Comparison of ENCODE assay signal across 29 cellular contexts in the genomic region with DNA sequence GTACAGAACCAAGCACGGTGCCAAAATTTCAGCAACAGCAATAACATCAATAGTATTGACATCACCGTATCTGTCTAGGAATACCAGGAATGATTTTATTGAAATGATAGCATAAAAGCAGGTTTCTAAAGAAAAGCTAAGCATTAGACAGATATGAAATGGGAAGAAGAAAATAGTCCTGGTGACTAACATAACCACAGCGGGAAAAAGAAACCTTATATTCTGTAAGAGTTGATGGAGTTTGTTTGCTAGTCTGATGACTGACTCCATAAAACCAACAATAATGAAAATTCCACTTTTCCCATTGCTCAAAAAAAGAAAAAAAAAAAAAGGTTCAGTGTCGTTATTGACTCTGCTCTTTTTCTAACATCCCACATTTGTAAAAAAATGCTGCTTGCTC.
DNase-seq lines count a peak whose midpoint lies in the region; ATAC-seq and TF ChIP-seq lines count a peak whose summit lies in the region.
"Had no signal": no experiment of that assay in that cellular context is flagged by ENCODE, and none has a peak within 500 bp of the region (broad histone marks: within the 10 kb centered on the region; RNA-seq: fewer than 3 reads in every experiment).

No MANE protein-coding gene starts in this region.

- no peak overlapping the region for H3K4me3 ChIP-seq in PC-3 (ENCODE audit: low read length)
- H3K4me3 ChIP-seq: A549; BLaER1; BLaER1 treated with 17β-estradiol and CSF1 and Interleukin-3, amounts not matched to agents 10 nM and 100 nM had no signal

- H3K9me3 Mint-ChIP-seq in natural killer cell, result peaks cover 5 to 13% of the 10 kb centered on the region in 2 donors

- H2AFZ ChIP-seq in PC-3 (ENCODE audit: low read length), result peak overlapping the region; percentile 47; the same call in 1 of the 2 replicates

- H3K27ac ChIP-seq in PC-3 (ENCODE audit: low read length), result peak overlapping the region; percentile 45
- H3K27ac ChIP-seq: 22Rv1; A549; BLaER1; BLaER1 treated with 17β-estradiol and CSF1 and Interleukin-3, amounts not matched to agents 10 nM and 100 nM; C4-2B had no signal

- intact Hi-C loops in PC-3 (cut with micrococcal nuclease), result loop anchor here (5.0 kb wide), 3 partner anchors 38 to 248 kb away; no protein-coding TSS in a partner anchor
- intact Hi-C loops in natural killer cell (cut with micrococcal nuclease), result no loop called here

- no peaks in the 10 kb centered on the region for H3K27me3 Mint-ChIP-seq in natural killer cell (ENCODE audit: low read depth in 2 of 2)
- H3K27me3 Mint-ChIP-seq: B cell; CD4-positive, alpha-beta memory T cell; CD4-positive, alpha-beta T cell; CD4-positive, CD25-positive, alpha-beta regulatory T cell; CD8-positive, alpha-beta memory T cell had no signal

- no peaks in the 10 kb centered on the region for H3K79me2 ChIP-seq in PC-3 (ENCODE audit: low read length)

- H3K36me3 Mint-ChIP-seq in natural killer cell, result no peaks in the 10 kb centered on the region
- H3K36me3 Mint-ChIP-seq: CD14-positive monocyte; CD4-positive, alpha-beta memory T cell; CD4-positive, CD25-positive, alpha-beta regulatory T cell; CD8-positive, alpha-beta memory T cell; CD8-positive, alpha-beta T cell had no signal

- no peak overlapping the region for H3K4me3 Mint-ChIP-seq in natural killer cell
- H3K4me3 Mint-ChIP-seq: B cell; CD14-positive monocyte; CD4-positive, alpha-beta memory T cell; CD4-positive, alpha-beta T cell; CD4-positive, CD25-positive, alpha-beta regulatory T cell; CD8-positive, alpha-beta memory T cell; CD8-positive, alpha-beta T cell had no signal

- no peaks in the 10 kb centered on the region for H4K20me1 ChIP-seq in PC-3 (ENCODE audit: low read length)
- H4K20me1 ChIP-seq: BLaER1; BLaER1 treated with 17β-estradiol and CSF1 and Interleukin-3, amounts not matched to agents 10 nM and 100 nM had no signal

- H3K9ac ChIP-seq in PC-3 (ENCODE audit: low read length), result no peak overlapping the region
- H3K9ac ChIP-seq: BLaER1; BLaER1 treated with 17β-estradiol and CSF1 and Interleukin-3, amounts not matched to agents 10 nM and 100 nM had no signal

- H3F3A ChIP-seq in PC-3 (ENCODE audit: low read length, unreplicated experiment), result no peaks in the 10 kb centered on the region

- H3K36me3 ChIP-seq in PC-3 (ENCODE audit: low read depth, low read length), result no peaks in the 10 kb centered on the region
- H3K36me3 ChIP-seq: BE2C; BLaER1; BLaER1 treated with 17β-estradiol and CSF1 and Interleukin-3, amounts not matched to agents 10 nM and 100 nM had no signal

- TF ChIP-seq CTCF in PC-3 (conservative IDR thresholded peaks at IDR 0.05; ENCODE audit: low read depth, low read length) (no peak), natural killer cell (IDR thresholded peaks at IDR 0.05) (no peak)

- BruUV-seq in PC-3 (replicated peaks; lab: Mats Ljungman, UMichigan), result no TSS peak

- no peaks in the 10 kb centered on the region for H3K4me1 Mint-ChIP-seq in natural killer cell
- H3K4me1 Mint-ChIP-seq: B cell; CD14-positive monocyte; CD4-positive, alpha-beta memory T cell; CD4-positive, CD25-positive, alpha-beta regulatory T cell; CD8-positive, alpha-beta memory T cell had no signal

- POLR2A ChIA-PET in PC-3 (lab: Charles Lee; ENCODE audit: unreplicated experiment), result no interaction called here

- H3K9me2 ChIP-seq in PC-3 (replicated peaks; ENCODE audit: low read length), result no peaks in the 10 kb centered on the region

- no peak overlapping the region for H3K27ac Mint-ChIP-seq in natural killer cell
- H3K27ac Mint-ChIP-seq: B cell; CD14-positive monocyte; CD4-positive, alpha-beta memory T cell; CD4-positive, alpha-beta T cell; CD4-positive, CD25-positive, alpha-beta regulatory T cell; CD8-positive, alpha-beta memory T cell; CD8-positive, alpha-beta T cell had no signal

- peak overlapping the region; percentile 18 for H3K4me2 ChIP-seq in PC-3 (ENCODE audit: low read length)
- H3K4me2 ChIP-seq: A549; BLaER1; BLaER1 treated with 17β-estradiol and CSF1 and Interleukin-3, amounts not matched to agents 10 nM and 100 nM had no signal

- ATAC-seq in PC-3, result peak; percentile 99
- no peak for ATAC-seq in natural killer cell
- ATAC-seq: A549; CD8-positive, alpha-beta T cell had no signal

- DNase-seq in PC-3, result peak; percentile 79
- no peak for DNase-seq in natural killer cell
- DNase-seq: 8988T; ACHN; AML-193; BE2C; C1 segment of cervical spinal cord; Caco-2; Calu3; CD4-positive, alpha-beta memory T cell; CD4-positive, alpha-beta T cell; CD4-positive, CD25-positive, alpha-beta regulatory T cell; CD8-positive, alpha-beta memory T cell; CD8-positive, alpha-beta T cell; COR-L47; DMS 273 treated with DMSO at 0.1 percent for 48 hours; DMS153; DMS53; DMS79; DMS79 treated with DMSO at 0.1 percent for 48 hours; DND-41; EL had no signal

- H3K4me1 ChIP-seq in PC-3 (ENCODE audit: insufficient read depth, low read length), result peaks cover 12% of the 10 kb centered on the region
- H3K4me1 ChIP-seq: A549; BE2C; BLaER1; BLaER1 treated with 17β-estradiol and CSF1 and Interleukin-3, amounts not matched to agents 10 nM and 100 nM; Caco-2 had no signal

- peaks cover 6% of the 10 kb centered on the region; the same call in 1 of the 2 replicates for H3K27me3 ChIP-seq in PC-3 (ENCODE audit: low read length)
- H3K27me3 ChIP-seq: BE2C; BLaER1; BLaER1 treated with 17β-estradiol and CSF1 and Interleukin-3, amounts not matched to agents 10 nM and 100 nM had no signal

- no peaks in the 10 kb centered on the region for H3K9me3 ChIP-seq in PC-3 (ENCODE audit: low read length)
- H3K9me3 ChIP-seq: A549; BE2C; BLaER1; BLaER1 treated with 17β-estradiol and CSF1 and Interleukin-3, amounts not matched to agents 10 nM and 100 nM; Caco-2 had no signal

- CTCF ChIA-PET in PC-3 (lab: Charles Lee), result interaction anchor here (0.6 to 1.6 kb wide), 3 partner anchors 57 to 789 kb away, joined by 3 to 5 read pairs (median 5); no protein-coding TSS in a partner anchor
